In genomic region chr12:130818381-130819247, GRCh38 we compare ENCODE assay signal across 8 cellular contexts. TPM values are rescaled to one million over a fixed set of nuclear protein-coding genes. Genes with fewer than 3 reads are reported as not detected.
DNase-seq lines count a peak whose midpoint lies in the region; FAIRE-seq and TF ChIP-seq lines count a peak whose summit lies in the region.

No MANE protein-coding gene starts in this region.

- H3K4me2 ChIP-seq in H1 (ENCODE audit: insufficient read depth in 1 of 2, low read depth in 2 of 2, low read length in 2 of 2), result peak overlapping the region in 1 of 2 experiments; percentile 44; a peak in 3 of 4 replicates

- peaks cover 0 to 14% (median 13%) of the 10 kb centered on the region in 4 experiments; a peak in 6 of 7 replicates for H3K4me1 ChIP-seq in H1 (replicated peaks in 1 of 4; ENCODE audit: control insufficient read depth in 3 of 4, insufficient read depth in 4 of 4, low read length in 3 of 4)

- peaks cover 0 to 2% of the 10 kb centered on the region in 2 experiments for H4K20me1 ChIP-seq in H1 (replicated peaks in 1 of 2; ENCODE audit: control insufficient read depth in 1 of 2, insufficient read depth in 2 of 2, low read length in 2 of 2)

- peaks cover 3% of the 10 kb centered on the region; the same call in 1 of the 2 replicates for H3K79me1 ChIP-seq in H1 (ENCODE audit: low read depth, low read length)

- FAIRE-seq in H1 (lab: Jason Lieb, UNC), result no peak

- H3K36me3 ChIP-seq in H1 (ENCODE audit: control insufficient read depth in 2 of 4, insufficient read depth in 4 of 4, low read length in 3 of 4), result peaks cover 2 to 9% (median 5%) of the 10 kb centered on the region in 4 experiments; a peak in 4 of 8 replicates

- WGBS in H1 (ENCODE audit: extremely low coverage in 1 of 2, insufficient coverage in 1 of 2, insufficient read length in 1 of 2, insufficient replicate concordance in 2 of 2, low coverage in 1 of 2, low lambda C conversion rate in 2 of 2, missing lambda C conversion rate in 1 of 2), 2 experiments, result 55% methylated on average over 53 of the region's 60 CpGs; no CpG with 5 or more reads in 1 of the 2 experiments

- H3K79me2 ChIP-seq in H1 (ENCODE audit: control insufficient read depth in 1 of 2, insufficient read depth in 2 of 2, low read length in 2 of 2), result no peaks in the 10 kb centered on the region; a peak in 1 of 4 replicates

- no peaks in the 10 kb centered on the region for H3K23me2 ChIP-seq in H1 (ENCODE audit: low read depth, low read length)

- H2BK5ac ChIP-seq in H1 (ENCODE audit: low read depth, low read length), result no peak overlapping the region

- H4K5ac ChIP-seq in H1 (ENCODE audit: insufficient read length, low read depth, low read length), result no peak overlapping the region

- peak overlapping the region; percentile 59; the same call in 1 of the 2 replicates for H4K8ac ChIP-seq in H1 (ENCODE audit: extremely low read depth, insufficient read depth, low read length)

- no peak overlapping the region for H4K91ac ChIP-seq in H1 (replicated peaks; ENCODE audit: insufficient read length, low read length)

- no peak overlapping the region for H3K9ac ChIP-seq in H1 (replicated peaks in 1 of 4; ENCODE audit: extremely low read depth in 1 of 4, low read depth in 3 of 4, low read length in 3 of 4)

- H3K4ac ChIP-seq in H1 (replicated peaks; ENCODE audit: insufficient read length, low read depth, low read length), result no peak overlapping the region

- no peak for TF ChIP-seq POLR2A in H1 (IDR thresholded peaks at IDR 0.05; ENCODE audit: control extremely low read depth in 1 of 2, low read depth in 2 of 2, low read length in 2 of 2)

- TF ChIP-seq CTCF in GM12872 (IDR thresholded peaks at IDR 0.05; ENCODE audit: insufficient read depth, low read depth, low read length) (peak; percentile 80; the same call in 2 of the 3 replicates), HFF-Myc (IDR thresholded peaks at IDR 0.05; ENCODE audit: low read depth, low read length, missing control alignments) (peak; percentile 40), H1 (IDR thresholded peaks at IDR 0.05; ENCODE audit: control extremely low read depth in 1 of 3, insufficient read depth in 1 of 3, low read depth in 1 of 3, low read length in 3 of 3) (peak; percentile 70 to 91 (median 85))

- H2BK20ac ChIP-seq in H1 (ENCODE audit: low read length), result no peak overlapping the region

- no peak overlapping the region for H3K23ac ChIP-seq in H1 (ENCODE audit: insufficient read length)

- H2BK15ac ChIP-seq in H1 (ENCODE audit: low read length), result no peak overlapping the region

- H3K9me3 ChIP-seq in H1 (ENCODE audit: insufficient read depth in 2 of 2, low read depth in 1 of 2, low read length in 1 of 2), result no peaks in the 10 kb centered on the region

- CTCF ChIA-PET in H1 (lab: Charles Lee; ENCODE audit: partially characterized antibody), result interaction anchor here (0.7 to 8.3 kb wide), 14 partner anchors 7 to 286 kb away, joined by 3 to 55 read pairs (median 4); no protein-coding TSS in a partner anchor

- TF ChIP-seq RAD21 in H1 (IDR thresholded peaks at IDR 0.05 in 1 of 2, conservative IDR thresholded peaks at IDR 0.05 in 1 of 2; ENCODE audit: low read depth in 2 of 2, low read length in 2 of 2), result peak; percentile 58 to 76

- H2AK5ac ChIP-seq in H1 (ENCODE audit: low read depth, low read length), result no peak overlapping the region

- H2AFZ ChIP-seq in H1 (ENCODE audit: low read length), result no peak overlapping the region

- DNase-seq in HFF-Myc (ENCODE audit: extremely low read depth, low read depth) (no peak), NCI-H146 (lab: John Stamatoyannopoulos, UW) (peak; percentile 48), H1 (ENCODE audit: low read depth in 1 of 2, low spot score in 2 of 2) (peak in 1 of 2 experiments; percentile 97), mucosa of gallbladder (ENCODE audit: low spot score) (peak; percentile 55), inferior parietal cortex (ENCODE audit: extremely low spot score) (no peak)
- peak; percentile 27 to 72 for DNase-seq in activated CD8-positive, alpha-beta memory T cell treated with anti-CD3 and anti-CD28 coated beads for 1 hour (ENCODE audit: extremely low read depth in 1 of 2, low read depth in 1 of 2)
- DNase-seq in stimulated activated CD8-positive, alpha-beta memory T cell treated with anti-CD3 and anti-CD28 coated beads, Interleukin-7, amount 100 ng/mL, for 1 hour (ENCODE audit: low read depth in 2 of 2), result peak; percentile 52 to 58

- H2BK120ac ChIP-seq in H1 (replicated peaks; ENCODE audit: low read depth, low read length), result no peak overlapping the region

- no peak overlapping the region for H3K27ac ChIP-seq in H1 (ENCODE audit: low read depth, low read length)

- TF ChIP-seq EP300 in H1 (IDR thresholded peaks at IDR 0.05; ENCODE audit: borderline replicate concordance in 1 of 2, low read depth in 2 of 2, low read length in 2 of 2), result no peak

- POLR2A ChIA-PET in H1 (lab: Charles Lee; ENCODE audit: partially characterized antibody), result interaction anchor here (0.8 to 1.3 kb wide), 2 partner anchors 59 to 61 kb away, joined by 3 read pairs; no protein-coding TSS in a partner anchor

- H3K56ac ChIP-seq in H1 (replicated peaks; ENCODE audit: insufficient read length, low read depth, low read length), result no peak overlapping the region

- peak overlapping the region; percentile 60; the same call in 1 of the 2 replicates for H2BK12ac ChIP-seq in H1 (ENCODE audit: low read depth, low read length)

- no peaks in the 10 kb centered on the region for H3K27me3 ChIP-seq in H1 (replicated peaks in 1 of 4; ENCODE audit: control insufficient read depth in 3 of 4, extremely low read depth in 1 of 4, insufficient read depth in 3 of 4, low read length in 3 of 4)

- no peak overlapping the region for H3K18ac ChIP-seq in H1 (ENCODE audit: extremely low read depth, low read length)

- H3K4me3 ChIP-seq in HFF-Myc (replicated peaks; ENCODE audit: low read depth, low read length) (no peak overlapping the region), H1 (ENCODE audit: extremely low read depth in 1 of 4, insufficient read depth in 2 of 4, low read depth in 3 of 4, low read length in 4 of 4) (peak overlapping the region in 1 of 4 experiments; percentile 12; a peak in 2 of 8 replicates)

- no peak overlapping the region for H3K14ac ChIP-seq in H1 (ENCODE audit: insufficient read length)

TF ChIP-seq in H1, 55 proteins besides CTCF, POLR2A, EP300 and RAD21 (continues in another document):
- no peak for TF ChIP-seq CEBPB (IDR thresholded peaks at IDR 0.05; ENCODE audit: low read depth, low read length)
- peak; percentile 93; the same call in 1 of the 2 replicates for TF ChIP-seq TBP (IDR thresholded peaks at IDR 0.05; ENCODE audit: low read depth, low read length)
- no peak for TF ChIP-seq POU5F1 (IDR thresholded peaks at IDR 0.05; ENCODE audit: low read depth, low read length)
- TF ChIP-seq SP4 (IDR thresholded peaks at IDR 0.05; ENCODE audit: low read length), result no peak
- no peak for TF ChIP-seq RFX5 (IDR thresholded peaks at IDR 0.05; ENCODE audit: borderline replicate concordance, low read depth, low read length)
- TF ChIP-seq, protein P1, sequence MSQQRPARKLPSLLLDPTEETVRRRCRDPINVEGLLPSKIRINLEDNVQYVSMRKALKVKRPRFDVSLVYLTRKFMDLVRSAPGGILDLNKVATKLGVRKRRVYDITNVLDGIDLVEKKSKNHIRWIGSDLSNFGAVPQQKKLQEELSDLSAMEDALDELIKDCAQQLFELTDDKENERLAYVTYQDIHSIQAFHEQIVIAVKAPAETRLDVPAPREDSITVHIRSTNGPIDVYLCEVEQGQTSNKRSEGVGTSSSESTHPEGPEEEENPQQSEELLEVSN (IDR thresholded peaks at IDR 0.05), result peak; percentile 75
- TF ChIP-seq KDM1A (IDR thresholded peaks at IDR 0.05; ENCODE audit: borderline replicate concordance, low read length), result no peak
- peak; percentile 83 for TF ChIP-seq GABPA (IDR thresholded peaks at IDR 0.05; ENCODE audit: borderline replicate concordance, insufficient read depth, low read length)
- no peak for TF ChIP-seq BACH1 (IDR thresholded peaks at IDR 0.05; ENCODE audit: low read length)
- TF ChIP-seq ZNF274 (IDR thresholded peaks at IDR 0.05; ENCODE audit: borderline replicate concordance, extremely low read depth, low read length), result no peak
- TF ChIP-seq EZH2 (IDR thresholded peaks at IDR 0.05; ENCODE audit: low read depth, low read length, severe bottlenecking), result no peak
- TF ChIP-seq MAX (IDR thresholded peaks at IDR 0.05), result peak; percentile 71
- no peak for TF ChIP-seq BCL11A (IDR thresholded peaks at IDR 0.05; ENCODE audit: low read depth in 2 of 2, low read length in 2 of 2)
- TF ChIP-seq CHD1 (IDR thresholded peaks at IDR 0.05; ENCODE audit: low read depth, low read length), result no peak
- TF ChIP-seq TAF1 (IDR thresholded peaks at IDR 0.05; ENCODE audit: low read depth, low read length), result no peak
- 0 out of 2 replicates have a peak, but pooled peaks have one; percentile 14 for TF ChIP-seq CHD2 (IDR thresholded peaks at IDR 0.05; ENCODE audit: low read length)
- TF ChIP-seq RXRA (IDR thresholded peaks at IDR 0.05; ENCODE audit: insufficient read depth, low read depth, low read length), result no peak

RNA-seq across cellular contexts. Expression of gene STX2, which starts 20.4 kb away (rescaled TPM):
- total RNA-seq in H1 (2021; fragmentation: NEBNext Ultra II Directional; extraction: Animal tissue kit (Norgen Biotek cat#: 25700)), result 22.0 and 26.3 TPM in 2 replicates
- 13.9 and 20.0 TPM in 2 replicates for polyA plus RNA-seq in H1 (2011; rRNA removed)
- polyA plus RNA-seq in H1 (2011; cell fraction: cytosol; rRNA removed), result 20.8 TPM
- polyA plus RNA-seq in H1 (2011; cell fraction: nucleus; rRNA removed), result 13.3 TPM
- polyA plus RNA-seq in H1 (2012, experiment 1 of 2), result 14.6 to 22.0 TPM (median 17.8 TPM) in 4 replicates
- 3.5 TPM for polyA plus RNA-seq in H1 (2012, experiment 2 of 2)
- polyA plus RNA-seq in H1 (2013, experiment 1 of 2), result 19.0 TPM
- 17.5 TPM for polyA plus RNA-seq in H1 (2013, experiment 2 of 2)
- polyA minus RNA-seq in H1 (2011; rRNA and poly(A)+ RNA removed), result 13.7 and 18.8 TPM in 2 replicates
- polyA minus RNA-seq in H1 (2011; cell fraction: cytosol; rRNA and poly(A)+ RNA removed), result 8.4 TPM
- 10.2 TPM for polyA minus RNA-seq in H1 (2011; cell fraction: nucleus; rRNA and poly(A)+ RNA removed)
- 16.2 TPM for total RNA-seq in mucosa of gallbladder

RNA-seq across cellular contexts. Expression of gene RAN, which starts 53.3 kb away (rescaled TPM):
- total RNA-seq in H1 (2021; fragmentation: NEBNext Ultra II Directional; extraction: Animal tissue kit (Norgen Biotek cat#: 25700)), result 2,056 and 2,064 TPM in 2 replicates
- 1,559 and 2,203 TPM in 2 replicates for polyA plus RNA-seq in H1 (2011; rRNA removed)
- polyA plus RNA-seq in H1 (2011; cell fraction: cytosol; rRNA removed), result 3,091 TPM
- 846 TPM for polyA plus RNA-seq in H1 (2011; cell fraction: nucleus; rRNA removed)
- 2,430 to 2,650 TPM (median 2,578 TPM) in 4 replicates for polyA plus RNA-seq in H1 (2012, experiment 1 of 2)
- polyA plus RNA-seq in H1 (2012, experiment 2 of 2), result 345 TPM
- 714 TPM for polyA plus RNA-seq in H1 (2013, experiment 1 of 2)
- polyA plus RNA-seq in H1 (2013, experiment 2 of 2), result 699 TPM
- 1,671 and 1,842 TPM in 2 replicates for polyA minus RNA-seq in H1 (2011; rRNA and poly(A)+ RNA removed)
- polyA minus RNA-seq in H1 (2011; cell fraction: cytosol; rRNA and poly(A)+ RNA removed), result 628 TPM
- 352 TPM for polyA minus RNA-seq in H1 (2011; cell fraction: nucleus; rRNA and poly(A)+ RNA removed)
- 318 TPM for total RNA-seq in mucosa of gallbladder

Comparison
In these comparisons a context has a peak if more than half of its experiments do, and no peak if none do; other contexts are left out.
1. DNase-seq: peak in NCI-H146 (single experiment), activated CD8-positive, alpha-beta memory T cell treated with anti-CD3 and anti-CD28 coated beads for 1 hour (2 of 2), mucosa of gallbladder (single experiment) and stimulated activated CD8-positive, alpha-beta memory T cell treated with anti-CD3 and anti-CD28 coated beads, Interleukin-7, amount 100 ng/mL, for 1 hour (2 of 2); none in HFF-Myc (single experiment) and inferior parietal cortex (single experiment).
2. Peak in every context shown above with its lines, with median percentiles within 50 percentile points of each other: CTCF ChIP-seq.